In genomic region chr17:58514795-58515157, GRCh38 we compare ENCODE assay signal across 8 cellular contexts. TPM values are rescaled to one million over a fixed set of nuclear protein-coding genes. Genes with fewer than 3 reads are reported as not detected.
DNase-seq lines count a peak whose midpoint lies in the region; ATAC-seq and TF ChIP-seq lines count a peak whose summit lies in the region.

No MANE protein-coding gene starts in this region.

- H3K36me3 Mint-ChIP-seq in dendritic cell treated with granulocyte-macrophage colony-stimulating factor and Interleukin-4, amounts not matched to agents 40 ng/mL and 50 ng/mL, for 4 days (ENCODE audit: low read depth): peaks cover 80% of the 10 kb centered on the region
- peaks cover 21% of the 10 kb centered on the region for H3K36me3 Mint-ChIP-seq in natural killer cell

- H3K27me3 Mint-ChIP-seq in dendritic cell treated with granulocyte-macrophage colony-stimulating factor and Interleukin-4, amounts not matched to agents 40 ng/mL and 50 ng/mL, for 4 days: no peaks in the 10 kb centered on the region
- peaks cover 0 to 3% of the 10 kb centered on the region in 2 donors for H3K27me3 Mint-ChIP-seq in natural killer cell (ENCODE audit: low read depth in 2 of 2)

- ATAC-seq in natural killer cell (no peak), HG03460 (IDR thresholded peaks at IDR 0.05; ENCODE audit: unreplicated experiment) (no peak), GM18868 (IDR thresholded peaks at IDR 0.05; ENCODE audit: unreplicated experiment) (no peak)

- CTCF ChIA-PET in AG04449 (lab: Yijun Ruan, JAX): interaction anchor here (0.7 to 1.6 kb wide), 5 partner anchors 9 to 491 kb away, joined by 3 to 8 read pairs (median 4); no protein-coding TSS in a partner anchor

- H3K4me1 Mint-ChIP-seq in dendritic cell treated with granulocyte-macrophage colony-stimulating factor and Interleukin-4, amounts not matched to agents 40 ng/mL and 50 ng/mL, for 4 days (ENCODE audit: low read depth): peaks cover 52% of the 10 kb centered on the region
- H3K4me1 Mint-ChIP-seq in natural killer cell: peaks cover 54 to 72% of the 10 kb centered on the region in 2 donors

- intact Hi-C loops in dendritic cell treated with granulocyte-macrophage colony-stimulating factor and Interleukin-4, amounts not matched to agents 40 ng/mL and 50 ng/mL, for 4 days (cut with micrococcal nuclease): no loop called here
- intact Hi-C loops in natural killer cell (cut with micrococcal nuclease): loop anchor here (5.0 to 10.0 kb wide), 3 partner anchors 177 to 593 kb away; partner anchors contain the start of genes SRSF1 and TRIM37

- TF ChIP-seq CTCF in AG04449 (IDR thresholded peaks at IDR 0.05; ENCODE audit: insufficient read depth, low read length, missing control alignments): no peak
- TF ChIP-seq CTCF in LNCaP clone FGC (IDR thresholded peaks at IDR 0.05; ENCODE audit: control insufficient read depth, extremely low read depth, insufficient read depth): no peak
- no peak for TF ChIP-seq CTCF in natural killer cell (IDR thresholded peaks at IDR 0.05)

- H3K27ac Mint-ChIP-seq in dendritic cell treated with granulocyte-macrophage colony-stimulating factor and Interleukin-4, amounts not matched to agents 40 ng/mL and 50 ng/mL, for 4 days: peak overlapping the region; percentile 97
- H3K27ac Mint-ChIP-seq in natural killer cell: peak overlapping the region; percentile 91 to 96

- DNase-seq in AG04449 (ENCODE audit: low read depth, low spot score) (no peak), LNCaP clone FGC (ENCODE audit: low read depth) (no peak), natural killer cell (no peak), NCI-H446 (lab: John Stamatoyannopoulos, UW) (no peak)
- DNase-seq in central memory CD4-positive, alpha-beta T cell: no peak

- POLR2A ChIA-PET in AG04449 (lab: Yijun Ruan, JAX): interaction anchor here (0.6 to 1.2 kb wide), 2 partner anchors 116 to 144 kb away, joined by 3 to 9 read pairs; no protein-coding TSS in a partner anchor

- H3K4me3 ChIP-seq in AG04449 (ENCODE audit: low read depth, low read length) (peak overlapping the region; percentile 77), LNCaP clone FGC (ENCODE audit: low read depth, low read length) (peak overlapping the region; percentile 86)

- H3K9me3 Mint-ChIP-seq in dendritic cell treated with granulocyte-macrophage colony-stimulating factor and Interleukin-4, amounts not matched to agents 40 ng/mL and 50 ng/mL, for 4 days: no peaks in the 10 kb centered on the region
- no peaks in the 10 kb centered on the region for H3K9me3 Mint-ChIP-seq in natural killer cell

- peak overlapping the region; percentile 57 for H3K4me3 Mint-ChIP-seq in dendritic cell treated with granulocyte-macrophage colony-stimulating factor and Interleukin-4, amounts not matched to agents 40 ng/mL and 50 ng/mL, for 4 days
- H3K4me3 Mint-ChIP-seq in natural killer cell: peak overlapping the region; percentile 22

RNA-seq across cellular contexts. Expression of gene MTMR4, which starts 0.3 kb away (rescaled TPM):
- 10 to 100 TPM; 28.4 to 43.4 (median 39.7) TPM for total RNA-seq in natural killer cell

RNA-seq across cellular contexts. Expression of gene HSF5, which starts 26.6 kb away (rescaled TPM):
- total RNA-seq in natural killer cell: under 1 TPM; 0.45 to 1.00 (median 0.94) TPM
